8 cellular contexts compared by ENCODE assay signal in the genomic region with DNA sequence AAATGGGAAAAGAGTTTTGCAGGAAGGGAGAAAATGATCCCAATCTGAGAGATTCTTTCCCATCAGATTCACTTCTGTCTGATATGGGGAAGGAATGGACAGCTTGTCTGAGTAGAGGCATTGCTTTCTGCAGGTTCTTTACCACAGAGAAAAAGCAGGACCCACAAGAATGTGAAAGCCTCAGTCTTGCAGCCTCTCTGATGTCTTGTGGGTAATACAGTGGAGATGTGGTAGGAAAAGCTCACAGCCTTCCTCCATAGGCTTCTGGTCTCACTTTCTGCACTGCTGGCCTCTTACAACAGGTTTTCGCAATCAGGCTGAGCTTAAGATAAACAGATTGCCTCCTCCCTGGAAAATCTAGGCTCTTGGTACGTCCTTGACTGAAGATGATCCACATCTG. TPM values are rescaled to one million over a fixed set of nuclear protein-coding genes. Genes with fewer than 3 reads are reported as not detected.
DNase-seq lines count a peak whose midpoint lies in the region; ATAC-seq and TF ChIP-seq lines count a peak whose summit lies in the region.

No MANE protein-coding gene starts in this region.

- H3K4me1 Mint-ChIP-seq in activated T-cell treated with anti-CD3 and anti-CD28 coated beads, Interleukin-2, amount 50 U/mL, for 4 hours (ENCODE audit: low read depth): peaks cover 39% of the 10 kb centered on the region
- peaks cover 45% of the 10 kb centered on the region for H3K4me1 Mint-ChIP-seq in brain

- no peak for ATAC-seq in activated T-cell treated with anti-CD3 and anti-CD28 coated beads, Interleukin-2, amount 50 U/mL, for 4 hours
- ATAC-seq in GM18520 (IDR thresholded peaks at IDR 0.05; ENCODE audit: unreplicated experiment): no peak

- DNase-seq in activated T-cell treated with anti-CD3 and anti-CD28 coated beads, Interleukin-2, amount 50 U/mL, for 4 hours: no peak
- DNase-seq in activated T-cell treated with anti-CD3 and anti-CD28 coated beads for 4 hours: no peak
- DNase-seq in Kasumi-1 (lab: John Stamatoyannopoulos, UW): peak; percentile 37 to 41
- peak in 6 of 49 donors; percentile 23 to 36 (median 27) for DNase-seq in substantia nigra (lab: John Stamatoyannopoulos, UW)
- DNase-seq in NCI-H524 treated with DMSO at 0.1 percent for 48 hours (lab: John Stamatoyannopoulos, UW): no peak

- H3K27me3 ChIP-seq in layer of hippocampus (ENCODE audit: control insufficient read depth, insufficient read depth, low read length): no peaks in the 10 kb centered on the region

- H3K27ac ChIP-seq in layer of hippocampus (ENCODE audit: low read depth, low read length) (peak overlapping the region; percentile 89), substantia nigra (ENCODE audit: low read depth, low read length, poor library complexity, severe bottlenecking) (peak overlapping the region; percentile 81)

- peak overlapping the region; percentile 27 to 94 (median 93) for H3K27ac Mint-ChIP-seq in brain

- peak overlapping the region; percentile 82 for H3K4me3 Mint-ChIP-seq in activated T-cell treated with anti-CD3 and anti-CD28 coated beads, Interleukin-2, amount 50 U/mL, for 4 hours
- H3K4me3 Mint-ChIP-seq in brain: peak overlapping the region; percentile 81 to 92 (median 83)

- H3K9me3 Mint-ChIP-seq in activated T-cell treated with anti-CD3 and anti-CD28 coated beads, Interleukin-2, amount 50 U/mL, for 4 hours: no peaks in the 10 kb centered on the region
- peaks cover 0 to 7% (median 4%) of the 10 kb centered on the region in 5 experiments for H3K9me3 Mint-ChIP-seq in brain

- TF ChIP-seq CTCF in brain (conservative IDR thresholded peaks at IDR 0.05): no peak

- H3K36me3 Mint-ChIP-seq in activated T-cell treated with anti-CD3 and anti-CD28 coated beads, Interleukin-2, amount 50 U/mL, for 4 hours (ENCODE audit: insufficient read depth): peaks cover 10% of the 10 kb centered on the region
- H3K36me3 Mint-ChIP-seq in brain: peaks cover 19% of the 10 kb centered on the region

- no peaks in the 10 kb centered on the region for H3K27me3 Mint-ChIP-seq in activated T-cell treated with anti-CD3 and anti-CD28 coated beads, Interleukin-2, amount 50 U/mL, for 4 hours (ENCODE audit: low read depth)
- H3K27me3 Mint-ChIP-seq in brain: peaks cover 2% of the 10 kb centered on the region

RNA-seq across cellular contexts. Expression of gene IFIT1, which starts 0.6 kb away (rescaled TPM):
- under 1 TPM; 0.13 to 0.41 (median 0.28) TPM for total RNA-seq in activated T-cell treated with anti-CD3 and anti-CD28 coated beads, Interleukin-2, amount 50 U/mL, for 4 hours
- polyA plus RNA-seq in brain (ENCODE audit: insufficient read depth, low read depth, low replicate concordance): 15.9 TPM

RNA-seq across cellular contexts. Expression of gene IFIT1B, which starts 15.1 kb away (rescaled TPM):
- total RNA-seq in activated T-cell treated with anti-CD3 and anti-CD28 coated beads, Interleukin-2, amount 50 U/mL, for 4 hours: not detected
- polyA plus RNA-seq in brain (ENCODE audit: insufficient read depth, low read depth, low replicate concordance): not detected

RNA-seq across cellular contexts. Expression of gene IFIT5, which starts 21.4 kb away (rescaled TPM):
- 10 to 100 TPM in 2 of 3 donors, 1 to 10 TPM in 1; 7.8 to 11.9 (median 10.7) TPM for total RNA-seq in activated T-cell treated with anti-CD3 and anti-CD28 coated beads, Interleukin-2, amount 50 U/mL, for 4 hours
- polyA plus RNA-seq in brain (ENCODE audit: insufficient read depth, low read depth, low replicate concordance): 4.1 TPM

Comparison
In these comparisons a context has a peak if more than half of its experiments do, and no peak if none do; other contexts are left out.
1. DNase-seq: peak in Kasumi-1 (2 of 2); none in activated T-cell treated with anti-CD3 and anti-CD28 coated beads, Interleukin-2, amount 50 U/mL, for 4 hours (single experiment), activated T-cell treated with anti-CD3 and anti-CD28 coated beads for 4 hours (single experiment) and NCI-H524 treated with DMSO at 0.1 percent for 48 hours (single experiment).